In the genomic region with DNA sequence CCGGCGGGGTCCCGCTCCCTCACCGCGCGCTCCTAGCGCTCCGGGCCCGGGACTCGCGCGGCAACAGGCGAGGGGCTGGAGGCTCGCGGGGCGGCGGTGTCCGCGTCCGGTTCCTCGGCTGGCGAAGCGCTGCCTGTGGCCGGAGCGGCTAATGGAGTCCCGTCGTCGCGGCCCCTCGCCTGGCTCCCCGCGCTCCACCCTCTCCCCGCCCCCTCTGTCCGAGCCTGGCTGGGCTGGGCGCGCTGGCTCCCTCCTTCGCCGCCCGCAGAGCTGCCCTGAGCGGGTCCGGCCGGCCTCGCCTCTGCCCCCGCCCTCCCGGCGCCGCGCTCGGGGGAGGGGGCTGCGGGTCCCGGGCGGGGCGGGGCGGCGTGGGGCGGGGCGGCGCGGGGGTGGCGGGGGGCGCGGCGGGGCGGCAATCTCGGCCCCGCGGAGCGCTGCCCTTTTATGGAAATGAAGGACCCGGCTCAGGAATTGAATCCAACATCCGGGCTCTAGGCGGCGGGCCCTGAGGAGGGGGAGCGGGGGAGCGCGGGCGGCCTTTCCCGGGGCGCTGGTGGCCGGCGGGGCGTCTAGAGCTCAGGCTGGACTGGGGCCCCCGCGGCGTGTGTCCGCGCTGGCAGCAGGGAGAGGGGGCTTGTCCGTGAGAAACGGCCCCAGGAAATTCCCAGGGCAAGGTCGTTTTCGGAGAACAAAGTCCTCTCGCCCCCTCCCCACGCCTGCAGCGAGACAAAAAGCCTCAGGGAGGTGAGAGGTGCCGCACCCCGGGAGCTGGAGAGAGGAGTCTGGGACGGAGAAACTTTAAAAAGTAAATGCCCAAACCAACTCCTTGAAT, we compare ENCODE assay signal across 1 cellular context.
TF ChIP-seq lines count a peak whose summit lies in the region.

A gene with protein sequence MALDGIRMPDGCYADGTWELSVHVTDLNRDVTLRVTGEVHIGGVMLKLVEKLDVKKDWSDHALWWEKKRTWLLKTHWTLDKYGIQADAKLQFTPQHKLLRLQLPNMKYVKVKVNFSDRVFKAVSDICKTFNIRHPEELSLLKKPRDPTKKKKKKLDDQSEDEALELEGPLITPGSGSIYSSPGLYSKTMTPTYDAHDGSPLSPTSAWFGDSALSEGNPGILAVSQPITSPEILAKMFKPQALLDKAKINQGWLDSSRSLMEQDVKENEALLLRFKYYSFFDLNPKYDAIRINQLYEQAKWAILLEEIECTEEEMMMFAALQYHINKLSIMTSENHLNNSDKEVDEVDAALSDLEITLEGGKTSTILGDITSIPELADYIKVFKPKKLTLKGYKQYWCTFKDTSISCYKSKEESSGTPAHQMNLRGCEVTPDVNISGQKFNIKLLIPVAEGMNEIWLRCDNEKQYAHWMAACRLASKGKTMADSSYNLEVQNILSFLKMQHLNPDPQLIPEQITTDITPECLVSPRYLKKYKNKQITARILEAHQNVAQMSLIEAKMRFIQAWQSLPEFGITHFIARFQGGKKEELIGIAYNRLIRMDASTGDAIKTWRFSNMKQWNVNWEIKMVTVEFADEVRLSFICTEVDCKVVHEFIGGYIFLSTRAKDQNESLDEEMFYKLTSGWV (minus strand): TSS at position 153 of the 832 bp plus-strand sequence. CDS start 482 bp downstream, outside the sequence.

TF ChIP-seq in HepG2, 621 proteins besides CTCF, POLR2A, EP300 and RAD21 (continued from another document and continues in another):
- TF ChIP-seq CENPBD1 (CRISPR knock-in tag; IDR thresholded peaks at IDR 0.05; ENCODE audit: borderline replicate concordance, low read depth) (no peak; the same call in 1 of the 2 replicates), TRIM24 (CRISPR knock-in tag; IDR thresholded peaks at IDR 0.05) (no peak), HNF4A (CRISPR knock-in tag; IDR thresholded peaks at IDR 0.05) (peak; percentile 33; the same call in 1 of the 2 replicates), ZNF615 (CRISPR knock-in tag; IDR thresholded peaks at IDR 0.05; ENCODE audit: borderline replicate concordance) (no peak), ZNF230 (CRISPR knock-in tag; IDR thresholded peaks at IDR 0.05) (no peak), ZFX (CRISPR knock-in tag; IDR thresholded peaks at IDR 0.05; ENCODE audit: low read depth) (peak; percentile 56), ZNF274 (CRISPR knock-in tag; IDR thresholded peaks at IDR 0.05) (no peak), ZNF468 (CRISPR knock-in tag; IDR thresholded peaks at IDR 0.05) (no peak), ZNF263 (CRISPR knock-in tag; IDR thresholded peaks at IDR 0.05) (0 out of 2 replicates have a peak, but pooled peaks have one; percentile 9), ZNF572 (CRISPR knock-in tag; IDR thresholded peaks at IDR 0.05) (no peak), SMARCC2 (IDR thresholded peaks at IDR 0.05) (no peak), IKZF1 (IDR thresholded peaks at IDR 0.05) (no peak), NCOA2 (CRISPR knock-in tag; IDR thresholded peaks at IDR 0.05) (no peak), JARID2 (CRISPR knock-in tag; IDR thresholded peaks at IDR 0.05; ENCODE audit: insufficient replicate concordance) (no peak), HDAC2 (CRISPR knock-in tag; IDR thresholded peaks at IDR 0.05) (no peak), PAX8 (CRISPR knock-in tag; IDR thresholded peaks at IDR 0.05; ENCODE audit: borderline replicate concordance) (no peak), HINFP (CRISPR knock-in tag; IDR thresholded peaks at IDR 0.05; ENCODE audit: low read depth) (no peak), TBL1XR1 (IDR thresholded peaks at IDR 0.05; ENCODE audit: borderline replicate concordance, low read length, partially characterized antibody) (no peak), GRHL1 (CRISPR knock-in tag; conservative IDR thresholded peaks at IDR 0.05) (no peak), ZNF34 (CRISPR knock-in tag; IDR thresholded peaks at IDR 0.05; ENCODE audit: borderline replicate concordance) (no peak), ZNF737 (CRISPR knock-in tag; IDR thresholded peaks at IDR 0.05; ENCODE audit: borderline replicate concordance) (no peak), ZNF142 (CRISPR knock-in tag; IDR thresholded peaks at IDR 0.05) (0 out of 2 replicates have a peak, but pooled peaks have one; percentile 43), ZBTB8A (CRISPR knock-in tag; IDR thresholded peaks at IDR 0.05; ENCODE audit: borderline replicate concordance, low read depth) (no peak), ZMYM2 (CRISPR knock-in tag; IDR thresholded peaks at IDR 0.05) (no peak), ZNF782 (CRISPR knock-in tag; IDR thresholded peaks at IDR 0.05; ENCODE audit: borderline replicate concordance) (no peak), SOX5 (CRISPR knock-in tag; IDR thresholded peaks at IDR 0.05; ENCODE audit: borderline replicate concordance) (0 out of 2 replicates have a peak, but pooled peaks have one; percentile 14), ZNF781 (CRISPR knock-in tag; IDR thresholded peaks at IDR 0.05; ENCODE audit: borderline replicate concordance, not compliant biosample characterization) (no peak), POLR2G (IDR thresholded peaks at IDR 0.05; ENCODE audit: low read depth, low read length) (peak; percentile 86), ELF3 (CRISPR knock-in tag; IDR thresholded peaks at IDR 0.05) (peak; percentile 21; the same call in 1 of the 2 replicates), ZNF20 (CRISPR knock-in tag; IDR thresholded peaks at IDR 0.05) (no peak), ZNF850 (CRISPR knock-in tag; conservative IDR thresholded peaks at IDR 0.05) (no peak), HMG20A (CRISPR knock-in tag; IDR thresholded peaks at IDR 0.05; ENCODE audit: borderline replicate concordance) (no peak), STAT5B (CRISPR knock-in tag; IDR thresholded peaks at IDR 0.05) (no peak)
- TF ChIP-seq, protein P1, sequence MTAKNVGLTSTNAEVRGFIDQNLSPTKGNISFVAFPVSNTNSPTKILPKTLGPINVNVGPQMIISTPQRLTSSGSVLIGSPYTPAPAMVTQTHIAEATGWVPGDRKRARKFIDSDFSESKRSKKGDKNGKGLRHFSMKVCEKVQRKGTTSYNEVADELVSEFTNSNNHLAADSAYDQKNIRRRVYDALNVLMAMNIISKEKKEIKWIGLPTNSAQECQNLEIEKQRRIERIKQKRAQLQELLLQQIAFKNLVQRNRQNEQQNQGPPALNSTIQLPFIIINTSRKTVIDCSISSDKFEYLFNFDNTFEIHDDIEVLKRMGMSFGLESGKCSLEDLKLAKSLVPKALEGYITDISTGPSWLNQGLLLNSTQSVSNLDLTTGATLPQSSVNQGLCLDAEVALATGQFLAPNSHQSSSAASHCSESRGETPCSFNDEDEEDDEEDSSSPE (CRISPR knock-in tag; IDR thresholded peaks at IDR 0.05), result peak; percentile 40; the same call in 1 of the 2 replicates
- TF ChIP-seq, protein P2, sequence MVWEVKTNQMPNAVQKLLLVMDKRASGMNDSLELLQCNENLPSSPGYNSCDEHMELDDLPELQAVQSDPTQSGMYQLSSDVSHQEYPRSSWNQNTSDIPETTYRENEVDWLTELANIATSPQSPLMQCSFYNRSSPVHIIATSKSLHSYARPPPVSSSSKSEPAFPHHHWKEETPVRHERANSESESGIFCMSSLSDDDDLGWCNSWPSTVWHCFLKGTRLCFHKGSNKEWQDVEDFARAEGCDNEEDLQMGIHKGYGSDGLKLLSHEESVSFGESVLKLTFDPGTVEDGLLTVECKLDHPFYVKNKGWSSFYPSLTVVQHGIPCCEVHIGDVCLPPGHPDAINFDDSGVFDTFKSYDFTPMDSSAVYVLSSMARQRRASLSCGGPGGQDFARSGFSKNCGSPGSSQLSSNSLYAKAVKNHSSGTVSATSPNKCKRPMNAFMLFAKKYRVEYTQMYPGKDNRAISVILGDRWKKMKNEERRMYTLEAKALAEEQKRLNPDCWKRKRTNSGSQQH (CRISPR knock-in tag; IDR thresholded peaks at IDR 0.05; ENCODE audit: low read depth), result 0 out of 2 replicates have a peak, but pooled peaks have one; percentile 15
- TF ChIP-seq, protein P3, sequence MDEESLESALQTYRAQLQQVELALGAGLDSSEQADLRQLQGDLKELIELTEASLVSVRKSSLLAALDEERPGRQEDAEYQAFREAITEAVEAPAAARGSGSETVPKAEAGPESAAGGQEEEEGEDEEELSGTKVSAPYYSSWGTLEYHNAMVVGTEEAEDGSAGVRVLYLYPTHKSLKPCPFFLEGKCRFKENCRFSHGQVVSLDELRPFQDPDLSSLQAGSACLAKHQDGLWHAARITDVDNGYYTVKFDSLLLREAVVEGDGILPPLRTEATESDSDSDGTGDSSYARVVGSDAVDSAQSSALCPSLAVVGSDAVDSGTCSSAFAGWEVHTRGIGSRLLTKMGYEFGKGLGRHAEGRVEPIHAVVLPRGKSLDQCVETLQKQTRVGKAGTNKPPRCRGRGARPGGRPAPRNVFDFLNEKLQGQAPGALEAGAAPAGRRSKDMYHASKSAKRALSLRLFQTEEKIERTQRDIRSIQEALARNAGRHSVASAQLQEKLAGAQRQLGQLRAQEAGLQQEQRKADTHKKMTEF (CRISPR knock-in tag; IDR thresholded peaks at IDR 0.05), result peak; percentile 30; the same call in 1 of the 2 replicates
- TF ChIP-seq, protein P4, sequence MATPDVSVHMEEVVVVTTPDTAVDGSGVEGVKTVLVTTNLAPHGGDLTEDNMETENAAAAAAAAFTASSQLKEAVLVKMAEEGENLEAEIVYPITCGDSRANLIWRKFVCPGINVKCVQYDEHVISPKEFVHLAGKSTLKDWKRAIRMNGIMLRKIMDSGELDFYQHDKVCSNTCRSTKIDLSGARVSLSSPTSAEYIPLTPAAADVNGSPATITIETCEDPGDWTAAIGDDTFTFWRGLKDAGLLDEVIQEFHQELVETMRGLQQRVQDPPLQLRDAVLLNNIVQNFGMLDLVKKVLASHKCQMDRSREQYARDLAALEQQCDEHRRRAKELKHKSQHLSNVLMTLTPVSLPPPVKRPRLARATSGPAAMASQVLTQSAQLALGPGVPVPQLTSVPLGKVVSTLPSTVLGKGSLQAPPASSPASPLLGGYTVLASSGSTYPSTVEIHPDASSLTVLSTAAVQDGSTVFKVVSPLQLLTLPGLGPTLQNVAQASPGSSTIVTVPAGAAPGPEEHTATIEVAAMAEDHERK (CRISPR knock-in tag; IDR thresholded peaks at IDR 0.05; ENCODE audit: low read depth), result 0 out of 2 replicates have a peak, but pooled peaks have one; percentile 15
